22 cellular contexts compared by ENCODE assay signal in genomic region chr14:83548061-83548839, GRCh38.
DNase-seq lines count a peak whose midpoint lies in the region; TF ChIP-seq lines count a peak whose summit lies in the region.
"Had no signal": no experiment of that assay in that cellular context is flagged by ENCODE, and none has a peak within 500 bp of the region (broad histone marks: within the 10 kb centered on the region; RNA-seq: fewer than 3 reads in every experiment).

No MANE protein-coding gene starts in this region.

- TF ChIP-seq CTCF in epithelial cell of esophagus (IDR thresholded peaks at IDR 0.05; ENCODE audit: insufficient read depth, low read depth, low read length, missing control alignments) (no peak), GM10266 (IDR thresholded peaks at IDR 0.05; ENCODE audit: control insufficient read depth, insufficient read depth, low read depth, missing control alignments) (no peak)

- H3K27me3 ChIP-seq in MG63: no peaks in the 10 kb centered on the region
- H3K27me3 ChIP-seq: body of pancreas, heart left ventricle, Peyer's patch, suprapubic skin had no signal

- no peaks in the 10 kb centered on the region for H3K9me3 ChIP-seq in MG63
- H3K9me3 ChIP-seq: body of pancreas, Peyer's patch, psoas muscle, suprapubic skin had no signal

- no peaks in the 10 kb centered on the region for H3K36me3 ChIP-seq in MG63
- H3K36me3 ChIP-seq: heart left ventricle, Peyer's patch, suprapubic skin had no signal

- DNase-seq in AG08396 (ENCODE audit: low spot score) (peak; percentile 14), MG63 (peak; percentile 19), epithelial cell of esophagus (ENCODE audit: low read depth) (peak; percentile 1), myocyte (ENCODE audit: low read depth) (peak; percentile 28), dermis blood vessel endothelial cell (no peak), GM10266 (ENCODE audit: extremely low spot score) (no peak), DMS 273 (lab: John Stamatoyannopoulos, UW; ENCODE audit: unreplicated experiment) (no peak), NCI-H82 treated with DMSO at 0.1 percent for 48 hours (lab: John Stamatoyannopoulos, UW; ENCODE audit: unreplicated experiment) (no peak)
- DNase-seq: ACHN; activated effector memory CD4-positive, alpha-beta T cell treated with anti-CD3 and anti-CD28 coated beads, Interleukin-2, amount 50 U/mL, for 16 hours; body of pancreas; CD8-positive, alpha-beta memory T cell; effector CD4-positive, alpha-beta T cell; heart left ventricle; left cardiac atrium; NCI-H1694 treated with DMSO at 0.1 percent for 48 hours; NCI-H524 treated with DMSO at 0.1 percent for 48 hours; Peyer's patch; psoas muscle; stimulated activated CD4-positive, alpha-beta T cell treated with anti-CD3 and anti-CD28 coated beads, Interleukin-15, amount 100 ng/mL, for 24 hours; SW 1271 had no signal

- H3K4me3 ChIP-seq in MG63 (no peak overlapping the region), epithelial cell of esophagus (ENCODE audit: low read length) (no peak overlapping the region)
- H3K4me3 ChIP-seq: body of pancreas, heart left ventricle, Peyer's patch, psoas muscle, suprapubic skin had no signal

Comparison
In these comparisons a context has a peak if more than half of its experiments do, and no peak if none do; other contexts are left out.
1. DNase-seq: peak in AG08396 (single experiment), MG63 (single experiment), epithelial cell of esophagus (single experiment) and myocyte (single experiment); none in dermis blood vessel endothelial cell (single experiment), GM10266 (single experiment), DMS 273 (single experiment) and NCI-H82 treated with DMSO at 0.1 percent for 48 hours (single experiment).